Comparison of ENCODE assay signal across 13 cellular contexts in the genomic region with DNA sequence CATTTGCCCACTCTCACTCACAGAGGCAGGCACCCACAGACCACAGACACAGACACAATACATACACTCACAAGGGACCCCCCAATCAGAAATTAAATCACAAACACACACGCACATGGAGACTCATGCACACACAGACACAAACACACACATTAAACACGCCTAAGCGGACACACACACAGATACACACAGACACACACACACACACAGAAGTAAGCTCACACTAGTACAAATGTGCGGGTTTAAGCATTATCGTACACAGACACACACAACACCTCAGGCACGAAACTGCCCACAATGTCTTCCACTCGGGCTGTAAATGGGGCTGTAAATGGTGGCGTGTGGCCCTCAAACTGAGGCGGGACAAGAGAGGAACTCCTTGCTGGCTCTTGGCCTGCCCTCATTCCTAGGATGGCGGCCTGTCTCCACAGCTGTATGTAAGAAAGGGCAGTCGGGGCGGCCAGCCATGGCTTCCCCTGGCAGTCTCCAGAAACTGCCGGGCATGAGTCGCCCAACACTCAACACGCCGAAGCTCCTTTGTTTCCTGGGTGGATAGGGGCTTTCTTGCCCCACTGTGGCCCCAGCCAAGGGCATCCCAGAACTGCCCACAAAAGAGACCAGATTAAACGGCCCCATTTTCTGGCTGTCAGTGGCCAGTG. TPM values are rescaled to one million over a fixed set of nuclear protein-coding genes. Genes with fewer than 3 reads are reported as not detected.
A peak's percentile ranks its signal among the peaks of the same experiment; 100 is the strongest.
DNase-seq lines count a peak whose midpoint lies in the region; ATAC-seq, FAIRE-seq and TF ChIP-seq lines count a peak whose summit lies in the region.
"Had no signal": no experiment of that assay in that cellular context is flagged by ENCODE, and none has a peak within 500 bp of the region (broad histone marks: within the 10 kb centered on the region; RNA-seq: fewer than 3 reads in every experiment).

No MANE protein-coding gene starts in this region.

- DNase-seq in WERI-Rb-1 (no peak), endothelial cell of umbilical vein (ENCODE audit: low read depth, low spot score) (no peak), psoas muscle (peak in 1 of 2 donors; percentile 76), SIG-M5 treated with dmso at 0.1 percent for 504 hours (lab: John Stamatoyannopoulos, UW; ENCODE audit: unreplicated experiment) (no peak)
- DNase-seq: heart right ventricle; NCI-H2029 treated with DMSO at 0.1 percent for 48 hours; stimulated activated CD4-positive, alpha-beta T cell treated with anti-CD3 and anti-CD28 coated beads, Interleukin-15, amount 100 ng/mL, for 24 hours; stimulated activated naive CD4-positive, alpha-beta T cell treated with Interleukin-2 at 50 U/mL for 16 hours had no signal

- H3K79me2 ChIP-seq in endothelial cell of umbilical vein (ENCODE audit: control insufficient read depth, insufficient read depth, low read length): no peaks in the 10 kb centered on the region

- H3K4me2 ChIP-seq in endothelial cell of umbilical vein (ENCODE audit: insufficient read depth, low read length): no peak overlapping the region

- H3K36me3 ChIP-seq in WERI-Rb-1 (no peaks in the 10 kb centered on the region), endothelial cell of umbilical vein (ENCODE audit: control insufficient read depth in 2 of 2, extremely low read depth in 1 of 2, insufficient read depth in 2 of 2, low read length in 2 of 2) (no peaks in the 10 kb centered on the region), psoas muscle (ENCODE audit: insufficient read depth in 1 of 2, low read depth in 1 of 2) (no peaks in the 10 kb centered on the region)
- H3K36me3 ChIP-seq: Peyer's patch had no signal

- ATAC-seq in psoas muscle (peak in 3 of 4 donors; percentile 5 to 48 (median 19)), GM18868 (IDR thresholded peaks at IDR 0.05; ENCODE audit: unreplicated experiment) (no peak), HG03520 (IDR thresholded peaks at IDR 0.05; ENCODE audit: unreplicated experiment) (no peak), HG03108 (IDR thresholded peaks at IDR 0.05; ENCODE audit: unreplicated experiment) (no peak)

- H3K4me3 ChIP-seq in GM08714 (ENCODE audit: low read length) (peak overlapping the region; percentile 33; the same call in 1 of the 2 replicates), WERI-Rb-1 (ENCODE audit: low read depth, low read length) (peak overlapping the region; percentile 45), endothelial cell of umbilical vein (replicated peaks in 1 of 3; ENCODE audit: insufficient read depth in 1 of 3, low read depth in 1 of 3, low read length in 3 of 3) (no peak overlapping the region), psoas muscle (peak overlapping the region; percentile 65)

- CTCF ChIA-PET in endothelial cell of umbilical vein (lab: Charles Lee): interaction anchor here (1.8 kb wide), 1 partner anchor 195 kb away, joined by 4 read pairs; no protein-coding TSS in a partner anchor

- no peak overlapping the region for H3K9ac ChIP-seq in endothelial cell of umbilical vein (replicated peaks; ENCODE audit: extremely low read depth, insufficient read depth, low read length)

- intact Hi-C loops in endothelial cell of umbilical vein (cut with micrococcal nuclease): no loop called here
- intact Hi-C loops in psoas muscle (cut with DNase I): no loop called here

- no peaks in the 10 kb centered on the region for H3K9me1 ChIP-seq in endothelial cell of umbilical vein (replicated peaks; ENCODE audit: control insufficient read depth, extremely low read depth, insufficient read depth, low read length)

- H3K27me3 ChIP-seq in WERI-Rb-1 (ENCODE audit: insufficient read depth, low read depth, severe bottlenecking): no peaks in the 10 kb centered on the region
- no peaks in the 10 kb centered on the region for H3K27me3 ChIP-seq in endothelial cell of umbilical vein (ENCODE audit: control insufficient read depth in 2 of 2, insufficient read depth in 2 of 2, low read length in 2 of 2)
- no peaks in the 10 kb centered on the region for H3K27me3 ChIP-seq in psoas muscle (ENCODE audit: insufficient read depth in 3 of 3, low read length in 2 of 3)
- H3K27me3 ChIP-seq: heart right ventricle, Peyer's patch had no signal

- dilution Hi-C loops in endothelial cell of umbilical vein (cut with MboI; ENCODE audit: extremely low pct_ligation_motif_present, low sequenced_read_pairs): no loop called here

- BruUV-seq in endothelial cell of umbilical vein (replicated peaks; lab: Mats Ljungman, UMichigan): no TSS peak

- no peaks in the 10 kb centered on the region for H4K20me1 ChIP-seq in endothelial cell of umbilical vein (replicated peaks; ENCODE audit: control insufficient read depth, extremely low read depth, insufficient read depth, low read length)

- H3K9me3 ChIP-seq in WERI-Rb-1 (ENCODE audit: severe bottlenecking): no peaks in the 10 kb centered on the region
- no peaks in the 10 kb centered on the region for H3K9me3 ChIP-seq in endothelial cell of umbilical vein (replicated peaks; ENCODE audit: control insufficient read depth, insufficient read depth, low read length)
- H3K9me3 ChIP-seq in psoas muscle: no peaks in the 10 kb centered on the region
- H3K9me3 ChIP-seq: heart right ventricle, Peyer's patch had no signal

- H3K27ac ChIP-seq in WERI-Rb-1: peak overlapping the region; percentile 95
- no peak overlapping the region for H3K27ac ChIP-seq in endothelial cell of umbilical vein (ENCODE audit: insufficient read depth, low read depth, low read length)
- peak overlapping the region; percentile 78 for H3K27ac ChIP-seq in psoas muscle

- no peak overlapping the region for H2AFZ ChIP-seq in endothelial cell of umbilical vein (ENCODE audit: low read depth, low read length)

- POLR2A ChIA-PET in endothelial cell of umbilical vein (lab: Charles Lee): no interaction called here

- peak; percentile 62 for FAIRE-seq in endothelial cell of umbilical vein (lab: Jason Lieb, UNC)

- no peak for TF ChIP-seq POLR2A in endothelial cell of umbilical vein (IDR thresholded peaks at IDR 0.05; ENCODE audit: low read depth, low read length)

- H3K4me1 ChIP-seq in endothelial cell of umbilical vein (ENCODE audit: control insufficient read depth, extremely low read depth, insufficient read depth, low read length): no peaks in the 10 kb centered on the region
- H3K4me1 ChIP-seq in psoas muscle: no peaks in the 10 kb centered on the region
- H3K4me1 ChIP-seq: Peyer's patch had no signal

- 50 to 94% (median 86%) methylated on average over 17 of the region's 17 CpGs for WGBS in psoas muscle, 3 donors

- no peak for TF ChIP-seq CTCF in WERI-Rb-1 (IDR thresholded peaks at IDR 0.05; ENCODE audit: low read depth, low read length)
- TF ChIP-seq CTCF in endothelial cell of umbilical vein (IDR thresholded peaks at IDR 0.05; ENCODE audit: extremely low read depth in 1 of 2, insufficient read depth in 1 of 2, low read depth in 1 of 2, low read length in 2 of 2): no peak
- no peak for TF ChIP-seq CTCF in psoas muscle (IDR thresholded peaks at IDR 0.05)

TF ChIP-seq in endothelial cell of umbilical vein, 7 proteins besides CTCF, POLR2A, EP300 and RAD21:
- TF ChIP-seq JUN (IDR thresholded peaks at IDR 0.05; ENCODE audit: borderline replicate concordance, insufficient read depth, insufficient read length, low read depth) (no peak), MYC (IDR thresholded peaks at IDR 0.05; ENCODE audit: low read depth, low read length) (no peak), FOS (IDR thresholded peaks at IDR 0.05; ENCODE audit: borderline replicate concordance, insufficient read depth, low read length) (no peak), GATA2 (IDR thresholded peaks at IDR 0.05; ENCODE audit: insufficient read depth, insufficient read length, low read depth, low read length) (no peak)
- TF ChIP-seq, protein P1, sequence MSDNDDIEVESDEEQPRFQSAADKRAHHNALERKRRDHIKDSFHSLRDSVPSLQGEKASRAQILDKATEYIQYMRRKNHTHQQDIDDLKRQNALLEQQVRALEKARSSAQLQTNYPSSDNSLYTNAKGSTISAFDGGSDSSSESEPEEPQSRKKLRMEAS (IDR thresholded peaks at IDR 0.05; ENCODE audit: insufficient read depth, insufficient read length): no peak

RNA-seq across cellular contexts. Expression of a gene that starts 53.9 kb away (rescaled TPM):
- total RNA-seq in endothelial cell of umbilical vein (57.3 and 62.2 TPM in 2 replicates), psoas muscle (10 to 100 TPM in 2 of 4 donors, 1 to 10 TPM in 2; 5.3 to 15.6 (median 8.5) TPM)
- polyA plus RNA-seq in endothelial cell of umbilical vein (33.0 and 41.3 TPM in 2 replicates), psoas muscle (1 to 10 TPM; 5.2 to 7.7 (median 6.5) TPM)
- 59.9 and 62.8 TPM in 2 replicates for polyA plus RNA-seq in endothelial cell of umbilical vein (2011; cell fraction: cytosol; rRNA removed)
- 17.4 and 27.1 TPM in 2 replicates for polyA plus RNA-seq in endothelial cell of umbilical vein (2011; cell fraction: nucleus; rRNA removed)
- polyA plus RNA-seq in endothelial cell of umbilical vein (2012): 65.5 and 71.1 TPM in 2 replicates
- polyA minus RNA-seq in endothelial cell of umbilical vein: 18.6 and 19.8 TPM in 2 replicates
- 40.1 TPM for polyA minus RNA-seq in endothelial cell of umbilical vein (2011; cell fraction: cytosol; rRNA and poly(A)+ RNA removed)
- 27.8 and 32.2 TPM in 2 replicates for polyA minus RNA-seq in endothelial cell of umbilical vein (2011; cell fraction: nucleus; rRNA and poly(A)+ RNA removed)

Comparison
In these comparisons a context has a peak if more than half of its experiments do, and no peak if none do; other contexts are left out.
1. H3K4me3 ChIP-seq: peak in GM08714 (single experiment), WERI-Rb-1 (single experiment) and psoas muscle (single experiment); none in endothelial cell of umbilical vein (0 of 3).
2. ATAC-seq: peak in psoas muscle (3 of 4); none in GM18868 (single experiment), HG03520 (single experiment) and HG03108 (single experiment).